In genomic region chr15:22888120-22888859, GRCh38 we compare ENCODE assay signal across 10 cellular contexts. TPM values are rescaled to one million over a fixed set of nuclear protein-coding genes. Genes with fewer than 3 reads are reported as not detected.
DNase-seq lines count a peak whose midpoint lies in the region; ATAC-seq, FAIRE-seq and TF ChIP-seq lines count a peak whose summit lies in the region.
"Had no signal": no experiment of that assay in that cellular context is flagged by ENCODE, and none has a peak within 500 bp of the region (broad histone marks: within the 10 kb centered on the region; RNA-seq: fewer than 3 reads in every experiment).

No MANE protein-coding gene starts in this region.

- H3K4me1 Mint-ChIP-seq in activated CD8-positive, alpha-beta memory T cell treated with anti-CD3 and anti-CD28 coated beads, Interleukin-2, amount 10 ng/mL, durations not matched to agents 7 days and 5 days, result peaks cover 3% of the 10 kb centered on the region
- H3K4me1 Mint-ChIP-seq: activated naive CD4-positive, alpha-beta T cell treated with anti-CD3 and anti-CD28 coated beads, Interleukin-2, amount 50 U/mL, for 24 hours had no signal

- DNase-seq in H4 (ENCODE audit: low spot score), result peak; percentile 78
- peak; percentile 49 for DNase-seq in T1000 (lab: John Stamatoyannopoulos, UW)
- DNase-seq in fibroblast of villous mesenchyme (ENCODE audit: low read depth), result peak; percentile 98
- DNase-seq in DMS79 (lab: John Stamatoyannopoulos, UW), result no peak
- no peak for DNase-seq in midbrain (lab: John Stamatoyannopoulos, UW)
- DNase-seq in activated CD8-positive, alpha-beta memory T cell treated with anti-CD3 and anti-CD28 coated beads, Interleukin-2, amount 10 ng/mL, durations not matched to agents 7 days and 5 days, result no peak
- no peak for DNase-seq in GM19239 (ENCODE audit: insufficient read length, low spot score)
- DNase-seq: stimulated activated naive CD8-positive, alpha-beta T cell treated with anti-CD3 and anti-CD28 coated beads, Interleukin-15, Interleukin-2, amounts not matched to agents 100 U/mL and 50 U/mL, for 24 hours had no signal

- H3K4me3 ChIP-seq in fibroblast of villous mesenchyme (ENCODE audit: low read depth, low read length) (no peak overlapping the region), skeletal muscle satellite cell (ENCODE audit: low read length) (no peak overlapping the region)

- no peak for ATAC-seq in activated CD8-positive, alpha-beta memory T cell treated with anti-CD3 and anti-CD28 coated beads, Interleukin-2, amount 10 ng/mL, durations not matched to agents 7 days and 5 days

- peak overlapping the region; percentile 59 for H3K9ac ChIP-seq in skeletal muscle satellite cell (ENCODE audit: low read depth, low read length)

- no peak for TF ChIP-seq CTCF in fibroblast of villous mesenchyme (IDR thresholded peaks at IDR 0.05; ENCODE audit: insufficient read depth, low read depth, low read length)

- H3K36me3 Mint-ChIP-seq in activated CD8-positive, alpha-beta memory T cell treated with anti-CD3 and anti-CD28 coated beads, Interleukin-2, amount 10 ng/mL, durations not matched to agents 7 days and 5 days, result no peaks in the 10 kb centered on the region
- H3K36me3 Mint-ChIP-seq: activated naive CD4-positive, alpha-beta T cell treated with anti-CD3 and anti-CD28 coated beads, Interleukin-2, amount 50 U/mL, for 24 hours had no signal

- peak overlapping the region; percentile 65 for H3K4me2 ChIP-seq in skeletal muscle satellite cell (ENCODE audit: low read length)

- H3K27ac Mint-ChIP-seq in activated CD8-positive, alpha-beta memory T cell treated with anti-CD3 and anti-CD28 coated beads, Interleukin-2, amount 10 ng/mL, durations not matched to agents 7 days and 5 days, result no peak overlapping the region
- H3K27ac Mint-ChIP-seq: activated naive CD4-positive, alpha-beta T cell treated with anti-CD3 and anti-CD28 coated beads, Interleukin-2, amount 50 U/mL, for 24 hours had no signal

- peaks cover 24% of the 10 kb centered on the region for H3K36me3 ChIP-seq in skeletal muscle satellite cell (ENCODE audit: insufficient read depth, low read length)

- CTCF ChIA-PET in activated CD8-positive, alpha-beta memory T cell treated with anti-CD3 and anti-CD28 coated beads, Interleukin-2, amount 10 ng/mL, durations not matched to agents 7 days and 5 days (lab: Charles Lee), result interaction anchor here (1.2 kb wide), 1 partner anchor 22 kb away, joined by 3 read pairs; no protein-coding TSS in a partner anchor

- H3K9me3 ChIP-seq in skeletal muscle satellite cell (replicated peaks; ENCODE audit: low read length), result no peaks in the 10 kb centered on the region

- H3K9me3 Mint-ChIP-seq in activated CD8-positive, alpha-beta memory T cell treated with anti-CD3 and anti-CD28 coated beads, Interleukin-2, amount 10 ng/mL, durations not matched to agents 7 days and 5 days (ENCODE audit: low read depth), result no peaks in the 10 kb centered on the region
- H3K9me3 Mint-ChIP-seq: activated naive CD4-positive, alpha-beta T cell treated with anti-CD3 and anti-CD28 coated beads, Interleukin-2, amount 50 U/mL, for 24 hours had no signal

- no peaks in the 10 kb centered on the region for H3K27me3 Mint-ChIP-seq in activated CD8-positive, alpha-beta memory T cell treated with anti-CD3 and anti-CD28 coated beads, Interleukin-2, amount 10 ng/mL, durations not matched to agents 7 days and 5 days
- H3K27me3 Mint-ChIP-seq: activated naive CD4-positive, alpha-beta T cell treated with anti-CD3 and anti-CD28 coated beads, Interleukin-2, amount 50 U/mL, for 24 hours had no signal

- peaks cover 23% of the 10 kb centered on the region for H3K4me1 ChIP-seq in skeletal muscle satellite cell (ENCODE audit: control insufficient read depth, insufficient read depth, low read length)

- H3K27me3 ChIP-seq in skeletal muscle satellite cell (ENCODE audit: control insufficient read depth, insufficient read depth, low read length), result no peaks in the 10 kb centered on the region

- no peak for FAIRE-seq in GM19239 (lab: Jason Lieb, UNC)

- H3K4me3 Mint-ChIP-seq in activated CD8-positive, alpha-beta memory T cell treated with anti-CD3 and anti-CD28 coated beads, Interleukin-2, amount 10 ng/mL, durations not matched to agents 7 days and 5 days, result no peak overlapping the region
- H3K4me3 Mint-ChIP-seq: activated naive CD4-positive, alpha-beta T cell treated with anti-CD3 and anti-CD28 coated beads, Interleukin-2, amount 50 U/mL, for 24 hours had no signal

RNA-seq across cellular contexts. Expression of gene NIPA2, which starts 49.8 kb away (rescaled TPM):
- 125 and 132 TPM in 2 replicates for total RNA-seq in H4 (2014; rRNA removed; shearing (Covaris generic))
- total RNA-seq in fibroblast of villous mesenchyme, result 50.3 and 69.1 TPM in 2 replicates
- total RNA-seq in skeletal muscle satellite cell (2012; rRNA removed), result 74.9 and 76.0 TPM in 2 replicates
- 10 to 100 TPM; 53.9 to 72.2 TPM for total RNA-seq in activated CD8-positive, alpha-beta memory T cell treated with anti-CD3 and anti-CD28 coated beads, Interleukin-2, amount 10 ng/mL, durations not matched to agents 7 days and 5 days

Comparison
In these comparisons a context has a peak if more than half of its experiments do, and no peak if none do; other contexts are left out.
1. DNase-seq: peak in H4 (single experiment), T1000 (single experiment) and fibroblast of villous mesenchyme (single experiment); none in DMS79 (single experiment), midbrain (single experiment), activated CD8-positive, alpha-beta memory T cell treated with anti-CD3 and anti-CD28 coated beads, Interleukin-2, amount 10 ng/mL, durations not matched to agents 7 days and 5 days (single experiment) and GM19239 (single experiment).